ENCODE assay signal across 1 cellular context in the genomic region with DNA sequence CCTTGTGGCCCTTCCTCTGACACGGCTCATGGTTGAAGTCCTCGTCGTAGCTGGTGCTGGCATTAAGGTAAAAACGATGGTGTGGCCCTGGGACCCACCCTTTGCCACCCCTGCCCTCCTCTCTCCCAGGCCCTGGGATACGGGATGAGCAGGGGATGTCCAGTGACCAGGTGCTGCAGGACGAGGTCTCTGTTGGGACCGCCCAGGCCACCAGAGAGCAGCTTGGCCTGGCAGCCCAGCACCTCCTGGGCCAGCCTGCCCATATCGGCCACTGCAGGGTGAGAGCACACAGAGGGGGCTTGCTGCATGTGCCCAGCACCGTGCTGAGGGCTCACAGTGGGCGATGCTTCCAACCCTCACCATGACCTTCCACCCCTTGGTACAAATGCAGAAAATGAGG.
TF ChIP-seq lines count a peak whose summit lies in the region.

No MANE protein-coding gene starts in this region.

TF ChIP-seq in IMR-90, 13 proteins besides CTCF, POLR2A, EP300 and RAD21:
- TF ChIP-seq MAZ (IDR thresholded peaks at IDR 0.05; ENCODE audit: borderline replicate concordance, low read depth, low read length) = no peak
- TF ChIP-seq CEBPB (IDR thresholded peaks at IDR 0.05; ENCODE audit: low read depth, low read length) = no peak
- no peak for TF ChIP-seq SMC3 (IDR thresholded peaks at IDR 0.05; ENCODE audit: low read depth, low read length)
- no peak for TF ChIP-seq RCOR1 (IDR thresholded peaks at IDR 0.05; ENCODE audit: insufficient replicate concordance, low read length)
- TF ChIP-seq BHLHE40 (IDR thresholded peaks at IDR 0.05; ENCODE audit: low read depth, low read length) = no peak
